In genomic region chr19:40141546-40141945, GRCh38 we compare ENCODE assay signal across 2 cellular contexts.
A peak's percentile ranks its signal among the peaks of the same experiment; 100 is the strongest.
TF ChIP-seq lines count a peak whose summit lies in the region.

No MANE protein-coding gene starts in this region.

TF ChIP-seq in GM12878, 131 proteins besides CTCF, POLR2A, EP300 and RAD21:
- TF ChIP-seq ZNF207 (IDR thresholded peaks at IDR 0.05; ENCODE audit: borderline replicate concordance) (no peak), NFXL1 (IDR thresholded peaks at IDR 0.05; ENCODE audit: borderline replicate concordance) (no peak), MEF2B (IDR thresholded peaks at IDR 0.05; ENCODE audit: partially characterized antibody, poor library complexity, severe bottlenecking) (no peak), MTA3 (IDR thresholded peaks at IDR 0.05; ENCODE audit: borderline replicate concordance, low read length) (no peak), ZBTB4 (CRISPR knock-in tag; IDR thresholded peaks at IDR 0.05) (no peak), FOXK2 (IDR thresholded peaks at IDR 0.05) (no peak), SREBF2 (IDR thresholded peaks at IDR 0.05; ENCODE audit: low read length) (no peak), ATF7 (IDR thresholded peaks at IDR 0.05; ENCODE audit: low read depth) (no peak), BACH1 (IDR thresholded peaks at IDR 0.05; ENCODE audit: borderline replicate concordance) (no peak), NBN (IDR thresholded peaks at IDR 0.05) (no peak), MLLT1 (IDR thresholded peaks at IDR 0.05) (no peak), YY1 (IDR thresholded peaks at IDR 0.05; ENCODE audit: low read depth, low read length) (no peak), ZNF274 (IDR thresholded peaks at IDR 0.05; ENCODE audit: insufficient read depth, insufficient read length) (no peak)

TF ChIP-seq in HepG2, 621 proteins besides CTCF, POLR2A, EP300 and RAD21:
- no peak for TF ChIP-seq MTA3 (CRISPR knock-in tag; IDR thresholded peaks at IDR 0.05)
- 0 out of 2 replicates have a peak, but pooled peaks have one; percentile 14 for TF ChIP-seq CEBPB (IDR thresholded peaks at IDR 0.05; ENCODE audit: borderline replicate concordance, low read depth, low read length)
